In the genomic region with DNA sequence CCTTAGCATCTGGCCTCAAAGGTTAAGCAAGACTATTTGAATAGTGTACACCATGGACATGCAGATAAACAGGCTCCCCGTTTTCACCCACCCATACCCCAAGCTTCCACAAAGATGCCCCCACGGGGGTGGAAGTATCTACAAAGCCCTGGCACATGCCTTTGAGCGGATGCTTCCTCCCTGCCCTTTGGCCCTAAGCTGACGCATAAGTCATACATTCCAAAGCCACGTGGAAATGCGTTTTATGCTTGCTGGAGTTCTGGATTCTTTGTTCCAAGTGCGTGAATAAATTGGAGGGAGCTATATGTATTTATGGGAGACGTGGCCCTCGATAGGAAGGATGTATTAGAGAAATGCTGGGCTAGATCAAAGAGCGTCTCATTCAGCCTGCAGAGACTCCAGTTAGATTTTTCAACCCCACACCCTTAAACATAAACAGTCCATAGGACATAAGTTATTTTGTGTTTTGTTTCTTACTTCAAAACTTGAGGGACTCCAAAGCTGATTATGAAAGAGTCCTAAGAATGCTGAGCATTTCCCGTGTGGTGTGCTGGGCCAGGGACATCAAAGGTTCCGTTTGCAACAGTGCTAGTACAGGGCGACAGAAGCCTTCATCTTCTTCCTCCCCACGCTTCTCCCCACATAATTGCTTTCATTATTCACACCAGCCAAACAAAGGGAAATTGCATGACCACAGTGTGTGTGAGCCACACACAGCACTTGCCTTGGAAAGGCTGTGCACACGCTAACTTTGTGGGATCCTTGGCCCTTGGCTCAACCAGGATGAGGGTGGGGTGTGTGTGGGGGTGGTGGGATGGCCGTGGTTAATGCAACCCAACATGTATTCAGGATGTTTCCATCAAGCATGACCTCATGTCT, we compare ENCODE assay signal across 9 cellular contexts.
DNase-seq lines count a peak whose midpoint lies in the region; ATAC-seq and TF ChIP-seq lines count a peak whose summit lies in the region.
"Had no signal": no experiment of that assay in that cellular context is flagged by ENCODE, and none has a peak within 500 bp of the region (broad histone marks: within the 10 kb centered on the region; RNA-seq: fewer than 3 reads in every experiment).

No MANE protein-coding gene starts in this region.

- DNase-seq in AG08396 (ENCODE audit: low spot score), result peak; percentile 61
- peak; percentile 80 for DNase-seq in Jurkat, Clone E6-1 (ENCODE audit: low read depth, low spot score)
- peak; percentile 40 for DNase-seq in brain pericyte (ENCODE audit: low read depth, low spot score)
- DNase-seq in lung microvascular endothelial cell (ENCODE audit: low read depth in 2 of 2), result peak; percentile 78 to 95
- no peak for DNase-seq in HEK293T (ENCODE audit: extremely low spot score)
- no peak for DNase-seq in NCI-H1694 treated with DMSO at 0.1 percent for 48 hours (lab: John Stamatoyannopoulos, UW)
- DNase-seq: cerebellar nuclear complex had no signal

- CTCF ChIA-PET in HEK293T (lab: Yijun Ruan, JAX), result no interaction called here

- ATAC-seq in HG03095 (IDR thresholded peaks at IDR 0.05; ENCODE audit: unreplicated experiment), result no peak
- ATAC-seq in GM21390 (IDR thresholded peaks at IDR 0.05; ENCODE audit: unreplicated experiment), result no peak

- no peak overlapping the region; the same call in 1 of the 2 replicates for H3K4me3 ChIP-seq in Jurkat, Clone E6-1 (ENCODE audit: low read length)

- POLR2A ChIA-PET in HEK293T (lab: Yijun Ruan, JAX), result no interaction called here

TF ChIP-seq in HEK293T, 16 proteins besides CTCF, POLR2A, EP300 and RAD21:
- TF ChIP-seq HDGF (IDR thresholded peaks at IDR 0.05; ENCODE audit: borderline replicate concordance), result no peak
- TF ChIP-seq, protein P1, sequence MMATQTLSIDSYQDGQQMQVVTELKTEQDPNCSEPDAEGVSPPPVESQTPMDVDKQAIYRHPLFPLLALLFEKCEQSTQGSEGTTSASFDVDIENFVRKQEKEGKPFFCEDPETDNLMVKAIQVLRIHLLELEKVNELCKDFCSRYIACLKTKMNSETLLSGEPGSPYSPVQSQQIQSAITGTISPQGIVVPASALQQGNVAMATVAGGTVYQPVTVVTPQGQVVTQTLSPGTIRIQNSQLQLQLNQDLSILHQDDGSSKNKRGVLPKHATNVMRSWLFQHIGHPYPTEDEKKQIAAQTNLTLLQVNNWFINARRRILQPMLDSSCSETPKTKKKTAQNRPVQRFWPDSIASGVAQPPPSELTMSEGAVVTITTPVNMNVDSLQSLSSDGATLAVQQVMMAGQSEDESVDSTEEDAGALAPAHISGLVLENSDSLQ (IDR thresholded peaks at IDR 0.05), result no peak
- TF ChIP-seq SUZ12 (IDR thresholded peaks at IDR 0.05), result no peak
- no peak for TF ChIP-seq NFRKB (IDR thresholded peaks at IDR 0.05)
- TF ChIP-seq BHLHE40 (IDR thresholded peaks at IDR 0.05; ENCODE audit: borderline replicate concordance), result no peak

Comparison
In these comparisons a context has a peak if more than half of its experiments do, and no peak if none do; other contexts are left out.
1. DNase-seq: peak in AG08396 (single experiment), Jurkat, Clone E6-1 (single experiment), brain pericyte (single experiment) and lung microvascular endothelial cell (2 of 2); none in HEK293T (single experiment) and NCI-H1694 treated with DMSO at 0.1 percent for 48 hours (single experiment).